In genomic region chr16:85460983-85461813, GRCh38 we compare ENCODE assay signal across 8 cellular contexts.
DNase-seq lines count a peak whose midpoint lies in the region; ATAC-seq and TF ChIP-seq lines count a peak whose summit lies in the region.

No MANE protein-coding gene starts in this region.

- no peaks in the 10 kb centered on the region for H3K36me3 Mint-ChIP-seq in T-cell

- peaks cover 3 to 11% (median 10%) of the 10 kb centered on the region in 3 donors for H3K4me1 Mint-ChIP-seq in T-cell

- H3K27me3 Mint-ChIP-seq in T-cell, result peaks cover 10 to 43% of the 10 kb centered on the region in 2 donors

- H3K4me3 Mint-ChIP-seq in T-cell, result peak overlapping the region in 1 of 3 donors; percentile 87

- ATAC-seq in left ventricle myocardium superior (no peak), RWPE2 (ENCODE audit: low read depth) (peak; percentile 43; the same call in 2 of the 3 replicates), upper lobe of right lung (peak; percentile 17), GM18870 (IDR thresholded peaks at IDR 0.05; ENCODE audit: unreplicated experiment) (no peak), T-cell (replicated peaks in 1 of 4) (no peak)

- CTCF ChIA-PET in T-cell (lab: Charles Lee), result no interaction called here

- H3K36me3 ChIP-seq in cardiac muscle cell, result no peaks in the 10 kb centered on the region
- H3K36me3 ChIP-seq in RWPE2 (ENCODE audit: low read depth), result no peaks in the 10 kb centered on the region
- H3K36me3 ChIP-seq in upper lobe of right lung, result no peaks in the 10 kb centered on the region

- POLR2A ChIA-PET in T-cell (lab: Charles Lee), result no interaction called here

- DNase-seq in cardiac muscle cell (ENCODE audit: low read depth in 1 of 2, low spot score in 1 of 2), result peak in 1 of 2 donors; percentile 69
- DNase-seq in left ventricle myocardium superior, result no peak
- DNase-seq in RWPE2 (ENCODE audit: low spot score), result no peak
- peak; percentile 69 for DNase-seq in iris pigment epithelial cell (ENCODE audit: low read depth)
- DNase-seq in upper lobe of right lung, result no peak
- DNase-seq in KG1 (lab: John Stamatoyannopoulos, UW), result no peak
- no peak for DNase-seq in T-cell

- H3K4me3 ChIP-seq in cardiac muscle cell (no peak overlapping the region), RWPE2 (ENCODE audit: severe bottlenecking) (no peak overlapping the region), upper lobe of right lung (no peak overlapping the region)

- H3K27me3 ChIP-seq in cardiac muscle cell (no peaks in the 10 kb centered on the region), RWPE2 (ENCODE audit: insufficient read depth, poor library complexity, severe bottlenecking) (peaks cover 25% of the 10 kb centered on the region), upper lobe of right lung (no peaks in the 10 kb centered on the region)

- no peak for TF ChIP-seq CTCF in cardiac muscle cell (IDR thresholded peaks at IDR 0.05; ENCODE audit: low read depth, low read length)
- TF ChIP-seq CTCF in RWPE2 (IDR thresholded peaks at IDR 0.05; ENCODE audit: poor library complexity, severe bottlenecking), result no peak
- TF ChIP-seq CTCF in upper lobe of right lung (IDR thresholded peaks at IDR 0.05), result no peak

- no peaks in the 10 kb centered on the region for H3K9me3 Mint-ChIP-seq in T-cell

- H3K27ac Mint-ChIP-seq in T-cell, result no peak overlapping the region

- H3K9me3 ChIP-seq in cardiac muscle cell (ENCODE audit: low read depth) (no peaks in the 10 kb centered on the region), RWPE2 (ENCODE audit: severe bottlenecking) (no peaks in the 10 kb centered on the region), upper lobe of right lung (no peaks in the 10 kb centered on the region)

- intact Hi-C loops in left ventricle myocardium superior (cut with micrococcal nuclease) (no loop called here), upper lobe of right lung (cut with DNase I) (no loop called here)

- H3K27ac ChIP-seq in cardiac muscle cell (peak overlapping the region; percentile 97), RWPE2 (ENCODE audit: poor library complexity, severe bottlenecking) (no peak overlapping the region), upper lobe of right lung (peak overlapping the region; percentile 24)

- H3K4me1 ChIP-seq in cardiac muscle cell (ENCODE audit: low read depth) (peaks cover 78% of the 10 kb centered on the region), RWPE2 (ENCODE audit: insufficient read depth, poor library complexity, severe bottlenecking) (no peaks in the 10 kb centered on the region), upper lobe of right lung (peaks cover 26% of the 10 kb centered on the region)

Comparison
In these comparisons a context has a peak if more than half of its experiments do, and no peak if none do; other contexts are left out.
1. ATAC-seq: peak in RWPE2 (single experiment) and upper lobe of right lung (single experiment); none in left ventricle myocardium superior (single experiment), GM18870 (single experiment) and T-cell (0 of 4).